ENCODE assay signal across 26 cellular contexts in the genomic region with DNA sequence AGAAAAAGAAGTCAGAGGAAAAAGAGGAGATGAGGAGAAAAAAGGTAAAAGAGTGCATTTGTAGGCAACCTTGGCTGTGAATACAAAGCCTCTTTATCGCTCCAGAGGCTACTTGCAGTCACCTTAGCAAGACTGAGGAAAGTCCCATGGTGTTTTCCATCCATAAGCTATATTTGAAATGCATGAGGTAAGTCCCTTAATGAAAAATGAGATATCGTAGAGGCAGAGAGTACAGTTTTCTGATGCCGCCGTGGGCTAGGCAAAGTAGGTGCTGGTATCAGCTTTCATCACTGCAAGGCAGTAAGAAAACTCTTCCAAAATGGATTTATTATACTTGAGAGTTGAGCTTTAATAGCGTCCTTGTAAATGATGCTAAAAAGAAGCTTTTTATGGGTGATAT.
"Had no signal": no experiment of that assay in that cellular context is flagged by ENCODE, and none has a peak within 500 bp of the region (broad histone marks: within the 10 kb centered on the region; RNA-seq: fewer than 3 reads in every experiment).

No MANE protein-coding gene starts in this region.

- H3K27me3 ChIP-seq: brain microvascular endothelial cell, Peyer's patch, SJCRH30 had no signal

- H3K9ac ChIP-seq: SK-N-SH had no signal

- H3K36me3 ChIP-seq: brain microvascular endothelial cell, Peyer's patch, SJCRH30 had no signal

- H3K9me3 ChIP-seq: Peyer's patch, SJCRH30, SK-N-SH had no signal

- DNase-seq: activated CD4-positive, alpha-beta memory T cell treated with anti-CD3 and anti-CD28 coated beads, Interleukin-2, amount 10 ng/mL, durations not matched to agents 7 days and 5 days; activated CD4-positive, alpha-beta T cell treated with anti-CD3 and anti-CD28 coated beads, Interleukin-2, amount 50 U/mL, for 1 hour; activated CD4-positive, CD25-positive, alpha-beta regulatory T cell; activated gamma-delta T cell; activated naive CD4-positive, alpha-beta T cell treated with anti-CD3 and anti-CD28 coated beads for 36 hours; activated T-cell treated with anti-CD3 and anti-CD28 coated beads for 4 hours; activated T-cell treated with anti-CD3 and anti-CD28 coated beads, Interleukin-2, amount 50 U/mL, for 48 hours; amygdala; brain microvascular endothelial cell; cerebellar nuclear complex; NCI-H1092; NCI-H1436; NCI-H1694 treated with DMSO at 0.1 percent for 48 hours; NCI-H2029 treated with DMSO at 0.1 percent for 48 hours; NCI-H345; NCI-H510A; NCI-H526 treated with DMSO at 0.1 percent for 48 hours; NK-92 treated with Interleukin-12 subunit alpha and Interleukin-12 subunit beta, amount 100 ng/mL, for 24 hours; Peyer's patch; Right ventricle myocardium superior; SJCRH30; SK-N-SH; T-helper 1 cell had no signal

- H3K27ac ChIP-seq: brain microvascular endothelial cell, Peyer's patch, RWPE1, SJCRH30, VCaP had no signal

- H3K4me3 ChIP-seq: Peyer's patch, SJCRH30 had no signal

- H3K4me1 ChIP-seq: Peyer's patch, SJCRH30 had no signal

- ATAC-seq: activated T-helper 17 cell treated with anti-CD3 and anti-CD28 coated beads, Interleukin-2, amount 50 U/mL, for 72 hours had no signal

- H3K4me2 ChIP-seq: SK-N-SH had no signal
